ENCODE assay signal across 1 cellular context in genomic region chr11:61841636-61842332, GRCh38.
TF ChIP-seq lines count a peak whose summit lies in the region.

No MANE protein-coding gene starts in this region.

TF ChIP-seq in K562, 482 proteins besides CTCF, POLR2A, EP300 and RAD21 (continues in another document):
- peak; percentile 80; the same call in 1 of the 2 replicates for TF ChIP-seq GATAD2A (IDR thresholded peaks at IDR 0.05)
- TF ChIP-seq, protein P1, sequence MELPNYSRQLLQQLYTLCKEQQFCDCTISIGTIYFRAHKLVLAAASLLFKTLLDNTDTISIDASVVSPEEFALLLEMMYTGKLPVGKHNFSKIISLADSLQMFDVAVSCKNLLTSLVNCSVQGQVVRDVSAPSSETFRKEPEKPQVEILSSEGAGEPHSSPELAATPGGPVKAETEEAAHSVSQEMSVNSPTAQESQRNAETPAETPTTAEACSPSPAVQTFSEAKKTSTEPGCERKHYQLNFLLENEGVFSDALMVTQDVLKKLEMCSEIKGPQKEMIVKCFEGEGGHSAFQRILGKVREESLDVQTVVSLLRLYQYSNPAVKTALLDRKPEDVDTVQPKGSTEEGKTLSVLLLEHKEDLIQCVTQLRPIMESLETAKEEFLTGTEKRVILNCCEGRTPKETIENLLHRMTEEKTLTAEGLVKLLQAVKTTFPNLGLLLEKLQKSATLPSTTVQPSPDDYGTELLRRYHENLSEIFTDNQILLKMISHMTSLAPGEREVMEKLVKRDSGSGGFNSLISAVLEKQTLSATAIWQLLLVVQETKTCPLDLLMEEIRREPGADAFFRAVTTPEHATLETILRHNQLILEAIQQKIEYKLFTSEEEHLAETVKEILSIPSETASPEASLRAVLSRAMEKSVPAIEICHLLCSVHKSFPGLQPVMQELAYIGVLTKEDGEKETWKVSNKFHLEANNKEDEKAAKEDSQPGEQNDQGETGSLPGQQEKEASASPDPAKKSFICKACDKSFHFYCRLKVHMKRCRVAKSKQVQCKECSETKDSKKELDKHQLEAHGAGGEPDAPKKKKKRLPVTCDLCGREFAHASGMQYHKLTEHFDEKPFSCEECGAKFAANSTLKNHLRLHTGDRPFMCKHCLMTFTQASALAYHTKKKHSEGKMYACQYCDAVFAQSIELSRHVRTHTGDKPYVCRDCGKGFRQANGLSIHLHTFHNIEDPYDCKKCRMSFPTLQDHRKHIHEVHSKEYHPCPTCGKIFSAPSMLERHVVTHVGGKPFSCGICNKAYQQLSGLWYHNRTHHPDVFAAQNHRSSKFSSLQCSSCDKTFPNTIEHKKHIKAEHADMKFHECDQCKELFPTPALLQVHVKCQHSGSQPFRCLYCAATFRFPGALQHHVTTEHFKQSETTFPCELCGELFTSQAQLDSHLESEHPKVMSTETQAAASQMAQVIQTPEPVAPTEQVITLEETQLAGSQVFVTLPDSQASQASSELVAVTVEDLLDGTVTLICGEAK (IDR thresholded peaks at IDR 0.05): no peak
- TF ChIP-seq, protein P1 (CRISPR knock-in tag; IDR thresholded peaks at IDR 0.05): no peak
- no peak for TF ChIP-seq FUS (optimal IDR thresholded peaks at IDR 0.05; ENCODE audit: low read depth, low read length)
- TF ChIP-seq, protein P2, sequence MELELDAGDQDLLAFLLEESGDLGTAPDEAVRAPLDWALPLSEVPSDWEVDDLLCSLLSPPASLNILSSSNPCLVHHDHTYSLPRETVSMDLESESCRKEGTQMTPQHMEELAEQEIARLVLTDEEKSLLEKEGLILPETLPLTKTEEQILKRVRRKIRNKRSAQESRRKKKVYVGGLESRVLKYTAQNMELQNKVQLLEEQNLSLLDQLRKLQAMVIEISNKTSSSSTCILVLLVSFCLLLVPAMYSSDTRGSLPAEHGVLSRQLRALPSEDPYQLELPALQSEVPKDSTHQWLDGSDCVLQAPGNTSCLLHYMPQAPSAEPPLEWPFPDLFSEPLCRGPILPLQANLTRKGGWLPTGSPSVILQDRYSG (tag; conservative IDR thresholded peaks at IDR 0.05; ENCODE audit: low read depth): peak; percentile 67
- no peak for TF ChIP-seq RBM22 (IDR thresholded peaks at IDR 0.05; ENCODE audit: low read depth, low read length, poor library complexity, severe bottlenecking)
- no peak for TF ChIP-seq HMG20A (CRISPR knock-in tag; conservative IDR thresholded peaks at IDR 0.05)
- no peak for TF ChIP-seq RBM17 (IDR thresholded peaks at IDR 0.05; ENCODE audit: borderline replicate concordance, low read depth, low read length)
- TF ChIP-seq ARID2 (IDR thresholded peaks at IDR 0.05): no peak
- TF ChIP-seq, protein P3, sequence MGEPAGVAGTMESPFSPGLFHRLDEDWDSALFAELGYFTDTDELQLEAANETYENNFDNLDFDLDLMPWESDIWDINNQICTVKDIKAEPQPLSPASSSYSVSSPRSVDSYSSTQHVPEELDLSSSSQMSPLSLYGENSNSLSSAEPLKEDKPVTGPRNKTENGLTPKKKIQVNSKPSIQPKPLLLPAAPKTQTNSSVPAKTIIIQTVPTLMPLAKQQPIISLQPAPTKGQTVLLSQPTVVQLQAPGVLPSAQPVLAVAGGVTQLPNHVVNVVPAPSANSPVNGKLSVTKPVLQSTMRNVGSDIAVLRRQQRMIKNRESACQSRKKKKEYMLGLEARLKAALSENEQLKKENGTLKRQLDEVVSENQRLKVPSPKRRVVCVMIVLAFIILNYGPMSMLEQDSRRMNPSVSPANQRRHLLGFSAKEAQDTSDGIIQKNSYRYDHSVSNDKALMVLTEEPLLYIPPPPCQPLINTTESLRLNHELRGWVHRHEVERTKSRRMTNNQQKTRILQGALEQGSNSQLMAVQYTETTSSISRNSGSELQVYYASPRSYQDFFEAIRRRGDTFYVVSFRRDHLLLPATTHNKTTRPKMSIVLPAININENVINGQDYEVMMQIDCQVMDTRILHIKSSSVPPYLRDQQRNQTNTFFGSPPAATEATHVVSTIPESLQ (CRISPR knock-in tag; IDR thresholded peaks at IDR 0.05): 0 out of 2 replicates have a peak, but pooled peaks have one; percentile 60
- no peak for TF ChIP-seq ZNF57 (CRISPR knock-in tag; IDR thresholded peaks at IDR 0.05)
- TF ChIP-seq, protein P4, sequence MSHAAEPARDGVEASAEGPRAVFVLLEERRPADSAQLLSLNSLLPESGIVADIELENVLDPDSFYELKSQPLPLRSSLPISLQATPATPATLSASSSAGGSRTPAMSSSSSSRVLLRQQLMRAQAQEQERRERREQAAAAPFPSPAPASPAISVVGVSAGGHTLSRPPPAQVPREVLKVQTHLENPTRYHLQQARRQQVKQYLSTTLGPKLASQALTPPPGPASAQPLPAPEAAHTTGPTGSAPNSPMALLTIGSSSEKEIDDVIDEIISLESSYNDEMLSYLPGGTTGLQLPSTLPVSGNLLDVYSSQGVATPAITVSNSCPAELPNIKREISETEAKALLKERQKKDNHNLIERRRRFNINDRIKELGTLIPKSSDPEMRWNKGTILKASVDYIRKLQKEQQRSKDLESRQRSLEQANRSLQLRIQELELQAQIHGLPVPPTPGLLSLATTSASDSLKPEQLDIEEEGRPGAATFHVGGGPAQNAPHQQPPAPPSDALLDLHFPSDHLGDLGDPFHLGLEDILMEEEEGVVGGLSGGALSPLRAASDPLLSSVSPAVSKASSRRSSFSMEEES (CRISPR knock-in tag; IDR thresholded peaks at IDR 0.05): no peak
- no peak for TF ChIP-seq FOXP4 (CRISPR knock-in tag; IDR thresholded peaks at IDR 0.05; ENCODE audit: borderline replicate concordance)
- no peak for TF ChIP-seq ZNF311 (CRISPR knock-in tag; IDR thresholded peaks at IDR 0.05)
- TF ChIP-seq ZNF239 (CRISPR knock-in tag; IDR thresholded peaks at IDR 0.05): no peak; the same call in 1 of the 2 replicates
- TF ChIP-seq GTF2E2 (tag; IDR thresholded peaks at IDR 0.05): no peak
- no peak for TF ChIP-seq USF1 (CRISPR knock-in tag; IDR thresholded peaks at IDR 0.05)
- TF ChIP-seq HNRNPL (IDR thresholded peaks at IDR 0.05; ENCODE audit: low read depth, low read length): no peak; the same call in 1 of the 2 replicates
- TF ChIP-seq MYNN (IDR thresholded peaks at IDR 0.05): 0 out of 2 replicates have a peak, but pooled peaks have one; percentile 90
- TF ChIP-seq MYNN (CRISPR knock-in tag; IDR thresholded peaks at IDR 0.05): no peak
- TF ChIP-seq ZBTB8A (IDR thresholded peaks at IDR 0.05; ENCODE audit: partially characterized antibody): no peak
- peak; percentile 57 for TF ChIP-seq TBP (optimal IDR thresholded peaks at IDR 0.05; ENCODE audit: low read depth, low read length)
- no peak for TF ChIP-seq ATF1 (CRISPR knock-in tag; IDR thresholded peaks at IDR 0.05)
- peak; percentile 66 for TF ChIP-seq ATF1 (tag; IDR thresholded peaks at IDR 0.05)
- peak; percentile 94 for TF ChIP-seq TEAD4 (IDR thresholded peaks at IDR 0.05; ENCODE audit: low read length)
- no peak for TF ChIP-seq TEAD4 (CRISPR knock-in tag; IDR thresholded peaks at IDR 0.05; ENCODE audit: borderline replicate concordance)
- no peak for TF ChIP-seq TCF15 (CRISPR knock-in tag; IDR thresholded peaks at IDR 0.05)
- peak; percentile 54; the same call in 1 of the 2 replicates for TF ChIP-seq ZNF449 (CRISPR knock-in tag; IDR thresholded peaks at IDR 0.05)
- no peak for TF ChIP-seq MTF1 (CRISPR knock-in tag; IDR thresholded peaks at IDR 0.05; ENCODE audit: borderline replicate concordance)
- no peak for TF ChIP-seq CAMTA2 (CRISPR knock-in tag; conservative IDR thresholded peaks at IDR 0.05)
- TF ChIP-seq EHMT2 (IDR thresholded peaks at IDR 0.05): 0 out of 2 replicates have a peak, but pooled peaks have one; percentile 31
- no peak for TF ChIP-seq SRSF1 (IDR thresholded peaks at IDR 0.05; ENCODE audit: low read depth, low read length)
- no peak for TF ChIP-seq ZNF282 (CRISPR knock-in tag; IDR thresholded peaks at IDR 0.05)
- TF ChIP-seq, protein P5, sequence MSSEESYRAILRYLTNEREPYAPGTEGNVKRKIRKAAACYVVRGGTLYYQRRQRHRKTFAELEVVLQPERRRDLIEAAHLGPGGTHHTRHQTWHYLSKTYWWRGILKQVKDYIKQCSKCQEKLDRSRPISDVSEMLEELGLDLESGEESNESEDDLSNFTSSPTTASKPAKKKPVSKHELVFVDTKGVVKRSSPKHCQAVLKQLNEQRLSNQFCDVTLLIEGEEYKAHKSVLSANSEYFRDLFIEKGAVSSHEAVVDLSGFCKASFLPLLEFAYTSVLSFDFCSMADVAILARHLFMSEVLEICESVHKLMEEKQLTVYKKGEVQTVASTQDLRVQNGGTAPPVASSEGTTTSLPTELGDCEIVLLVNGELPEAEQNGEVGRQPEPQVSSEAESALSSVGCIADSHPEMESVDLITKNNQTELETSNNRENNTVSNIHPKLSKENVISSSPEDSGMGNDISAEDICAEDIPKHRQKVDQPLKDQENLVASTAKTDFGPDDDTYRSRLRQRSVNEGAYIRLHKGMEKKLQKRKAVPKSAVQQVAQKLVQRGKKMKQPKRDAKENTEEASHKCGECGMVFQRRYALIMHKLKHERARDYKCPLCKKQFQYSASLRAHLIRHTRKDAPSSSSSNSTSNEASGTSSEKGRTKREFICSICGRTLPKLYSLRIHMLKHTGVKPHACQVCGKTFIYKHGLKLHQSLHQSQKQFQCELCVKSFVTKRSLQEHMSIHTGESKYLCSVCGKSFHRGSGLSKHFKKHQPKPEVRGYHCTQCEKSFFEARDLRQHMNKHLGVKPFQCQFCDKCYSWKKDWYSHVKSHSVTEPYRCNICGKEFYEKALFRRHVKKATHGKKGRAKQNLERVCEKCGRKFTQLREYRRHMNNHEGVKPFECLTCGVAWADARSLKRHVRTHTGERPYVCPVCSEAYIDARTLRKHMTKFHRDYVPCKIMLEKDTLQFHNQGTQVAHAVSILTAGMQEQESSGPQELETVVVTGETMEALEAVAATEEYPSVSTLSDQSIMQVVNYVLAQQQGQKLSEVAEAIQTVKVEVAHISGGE (CRISPR knock-in tag; IDR thresholded peaks at IDR 0.05): no peak; a peak in 1 of 6 replicates
- TF ChIP-seq HES1 (IDR thresholded peaks at IDR 0.05; ENCODE audit: low read depth): peak; percentile 57; the same call in 1 of the 2 replicates
- no peak for TF ChIP-seq ZKSCAN3 (CRISPR knock-in tag; IDR thresholded peaks at IDR 0.05)
- TF ChIP-seq ILF3 (IDR thresholded peaks at IDR 0.05; ENCODE audit: borderline replicate concordance): no peak
- TF ChIP-seq ZNF436 (CRISPR knock-in tag; IDR thresholded peaks at IDR 0.05): no peak
